Comparison of ENCODE assay signal across 14 cellular contexts in genomic region chrX:29903365-29903764, GRCh38.
DNase-seq lines count a peak whose midpoint lies in the region; ATAC-seq and TF ChIP-seq lines count a peak whose summit lies in the region.
"Had no signal": no experiment of that assay in that cellular context is flagged by ENCODE, and none has a peak within 500 bp of the region (broad histone marks: within the 10 kb centered on the region; RNA-seq: fewer than 3 reads in every experiment).

No MANE protein-coding gene starts in this region.

- H3K4ac ChIP-seq in IMR-90 (ENCODE audit: low read depth, low read length), result no peak overlapping the region

- no peaks in the 10 kb centered on the region for H3K9me1 ChIP-seq in IMR-90 (ENCODE audit: insufficient read depth, low read length)

- H3K9me3 ChIP-seq in IMR-90 (ENCODE audit: control insufficient read depth, insufficient read depth, low read length), result no peaks in the 10 kb centered on the region
- H3K9me3 ChIP-seq: transverse colon had no signal

- H3K27me3 ChIP-seq in IMR-90 (ENCODE audit: control insufficient read depth, insufficient read depth, low read length) (no peaks in the 10 kb centered on the region), layer of hippocampus (ENCODE audit: control insufficient read depth, insufficient read depth, low read length) (no peaks in the 10 kb centered on the region)
- H3K27me3 ChIP-seq: transverse colon had no signal

- intact Hi-C loops in IMR-90 (cut with micrococcal nuclease), result loop anchor here (5.0 kb wide), 1 partner anchor 1311 kb away; no protein-coding TSS in a partner anchor

- H3K27ac ChIP-seq in IMR-90 (ENCODE audit: insufficient read depth, low read length) (no peak overlapping the region), layer of hippocampus (ENCODE audit: low read depth, low read length) (peak overlapping the region; percentile 25)
- H3K27ac ChIP-seq: transverse colon had no signal

- H3K14ac ChIP-seq in IMR-90 (replicated peaks; ENCODE audit: low read depth, low read length), result no peak overlapping the region

- no peak overlapping the region for H2BK120ac ChIP-seq in IMR-90 (ENCODE audit: low read depth, low read length)

- no peak overlapping the region for H2AFZ ChIP-seq in IMR-90 (replicated peaks; ENCODE audit: low read length, poor library complexity)

- H3K56ac ChIP-seq in IMR-90 (ENCODE audit: extremely low read depth, insufficient read depth, low read length), result no peak overlapping the region

- H3K79me1 ChIP-seq in IMR-90 (ENCODE audit: low read depth in 1 of 2, low read length in 2 of 2), result no peaks in the 10 kb centered on the region

- no peak overlapping the region for H3K18ac ChIP-seq in IMR-90 (ENCODE audit: low read depth, low read length)

- DNase-seq in AG08395 (ENCODE audit: low spot score) (peak; percentile 6), IMR-90 (peak; percentile 7), astrocyte of the spinal cord (ENCODE audit: low read depth, low spot score) (peak; percentile 13), NCI-H1048 (lab: John Stamatoyannopoulos, UW) (no peak), UCSD-AML1 (lab: John Stamatoyannopoulos, UW; ENCODE audit: unreplicated experiment) (no peak), GF-D8 (lab: John Stamatoyannopoulos, UW) (no peak)
- DNase-seq: activated CD4-positive, alpha-beta T cell treated with anti-CD3 and anti-CD28 coated beads for 48 hours; activated naive CD4-positive, alpha-beta T cell; CD8-positive, alpha-beta T cell; immature natural killer cell; SHP77; transverse colon had no signal

- H2BK20ac ChIP-seq in IMR-90 (ENCODE audit: low read depth, low read length), result no peak overlapping the region

- H4K5ac ChIP-seq in IMR-90 (ENCODE audit: low read depth, low read length), result no peak overlapping the region

- H3K4me1 ChIP-seq in IMR-90 (ENCODE audit: control insufficient read depth, insufficient read depth, low read length), result no peaks in the 10 kb centered on the region
- H3K4me1 ChIP-seq: transverse colon had no signal

- no peak for TF ChIP-seq POLR2A in IMR-90 (IDR thresholded peaks at IDR 0.05; ENCODE audit: low read depth, low read length)

- in situ Hi-C loops in IMR-90 (cut with MboI; ENCODE audit: low sequenced_read_pairs), result no loop called here
- in situ Hi-C loops in astrocyte of the spinal cord (cut with HindIII; ENCODE audit: low sequenced_read_pairs), result no loop called here

- no peaks in the 10 kb centered on the region for H3K36me3 ChIP-seq in IMR-90 (ENCODE audit: control insufficient read depth, insufficient read depth, low read length)
- H3K36me3 ChIP-seq: transverse colon had no signal

- no peak overlapping the region; the same call in 1 of the 2 replicates for H3K4me2 ChIP-seq in IMR-90 (ENCODE audit: low read depth, low read length)

- peak; percentile 58 for TF ChIP-seq CTCF in IMR-90 (conservative IDR thresholded peaks at IDR 0.05; ENCODE audit: low read depth, low read length)
- TF ChIP-seq CTCF in astrocyte of the spinal cord (IDR thresholded peaks at IDR 0.05; ENCODE audit: low read depth, low read length), result peak; percentile 40

- ATAC-seq in IMR-90 (ENCODE audit: low read depth), result peak; percentile 80
- no peak for ATAC-seq in HG03342 (IDR thresholded peaks at IDR 0.05; ENCODE audit: unreplicated experiment)
- ATAC-seq: CD8-positive, alpha-beta T cell had no signal

- no peak overlapping the region for H3K23ac ChIP-seq in IMR-90 (ENCODE audit: low read depth, low read length)

- POLR2A ChIA-PET in IMR-90 (lab: Charles Lee; ENCODE audit: unreplicated experiment), result no interaction called here

- no peak overlapping the region for H2BK5ac ChIP-seq in IMR-90 (ENCODE audit: low read depth, low read length, poor library complexity, severe bottlenecking)

- H2AK9ac ChIP-seq in IMR-90 (replicated peaks; ENCODE audit: low read depth, low read length, poor library complexity), result no peak overlapping the region

- H3K4me3 ChIP-seq in IMR-90 (ENCODE audit: insufficient read depth, low read depth, low read length), result no peak overlapping the region
- no peak overlapping the region for H3K4me3 ChIP-seq in astrocyte of the spinal cord (ENCODE audit: low read depth, low read length)
- H3K4me3 ChIP-seq: transverse colon had no signal

- no peak overlapping the region for H2AK5ac ChIP-seq in IMR-90 (ENCODE audit: low read depth, low read length)

- no peak overlapping the region for H4K91ac ChIP-seq in IMR-90 (ENCODE audit: insufficient read depth, low read depth, low read length)

- no peak overlapping the region for H2BK15ac ChIP-seq in IMR-90 (ENCODE audit: low read depth, low read length)

- dilution Hi-C loops in IMR-90 (cut with HindIII; ENCODE audit: low sequenced_read_pairs, unreplicated experiment), result no loop called here

- H4K20me1 ChIP-seq in IMR-90 (ENCODE audit: insufficient read depth, low read length), result no peaks in the 10 kb centered on the region

- BruUV-seq in IMR-90 (replicated peaks; lab: Mats Ljungman, UMichigan), result no TSS peak

- CTCF ChIA-PET in IMR-90 (lab: Yijun Ruan, JAX), result interaction anchor here (1.0 to 1.4 kb wide), 4 partner anchors 13 to 862 kb away, joined by 3 to 7 read pairs (median 3); no protein-coding TSS in a partner anchor

- H4K8ac ChIP-seq in IMR-90 (ENCODE audit: low read depth in 2 of 2, low read length in 2 of 2), result no peak overlapping the region

- peak; percentile 49; the same call in 1 of the 2 replicates for TF ChIP-seq RAD21 in IMR-90 (IDR thresholded peaks at IDR 0.05; ENCODE audit: low read length)

- no peak overlapping the region for H3K9ac ChIP-seq in IMR-90 (ENCODE audit: low read depth, low read length)

TF ChIP-seq in IMR-90, 13 proteins besides CTCF, POLR2A, EP300 and RAD21:
- no peak for TF ChIP-seq CHD1 (IDR thresholded peaks at IDR 0.05; ENCODE audit: low read depth, low read length)
- TF ChIP-seq SMC3 (IDR thresholded peaks at IDR 0.05; ENCODE audit: low read depth, low read length), result peak; percentile 43; the same call in 1 of the 2 replicates

Comparison
In these comparisons a context has a peak if more than half of its experiments do, and no peak if none do; other contexts are left out.
1. DNase-seq: peak in AG08395 (single experiment), IMR-90 (single experiment) and astrocyte of the spinal cord (single experiment); none in NCI-H1048 (single experiment), UCSD-AML1 (single experiment) and GF-D8 (single experiment).